In genomic region chr1:28421744-28422143, GRCh38 we compare ENCODE assay signal across 36 cellular contexts. TPM values are rescaled to one million over a fixed set of nuclear protein-coding genes. Genes with fewer than 3 reads are reported as not detected.
DNase-seq lines count a peak whose midpoint lies in the region; ATAC-seq, FAIRE-seq and TF ChIP-seq lines count a peak whose summit lies in the region.
"Had no signal": no experiment of that assay in that cellular context is flagged by ENCODE, and none has a peak within 500 bp of the region (broad histone marks: within the 10 kb centered on the region; RNA-seq: fewer than 3 reads in every experiment).

No MANE protein-coding gene starts in this region.

- H3K27ac ChIP-seq in ACC112 (ENCODE audit: low read depth, low read length) = peak overlapping the region; percentile 76
- 0 out of 2 replicates have a peak overlapping the region, but pooled peaks have one; percentile 6 for H3K27ac ChIP-seq in Karpas-422 (ENCODE audit: low read length)
- H3K27ac ChIP-seq in pancreas = no peak overlapping the region
- H3K27ac ChIP-seq: esophagus muscularis mucosa, GM23248, heart left ventricle, parathyroid adenoma, PC-9, thoracic aorta had no signal

- H3K9me3 ChIP-seq in Karpas-422 (ENCODE audit: low read length) = no peaks in the 10 kb centered on the region
- no peaks in the 10 kb centered on the region for H3K9me3 ChIP-seq in pancreas
- H3K9me3 ChIP-seq: esophagus muscularis mucosa, heart left ventricle, thoracic aorta had no signal

- H3K36me3 ChIP-seq in ACC112 (ENCODE audit: insufficient read depth, low read length) = no peaks in the 10 kb centered on the region
- H3K36me3 ChIP-seq in Karpas-422 (ENCODE audit: insufficient read depth, low read length) = no peaks in the 10 kb centered on the region
- peaks cover 2% of the 10 kb centered on the region for H3K36me3 ChIP-seq in bronchial epithelial cell (ENCODE audit: control insufficient read depth, insufficient read depth, low read length)
- H3K36me3 ChIP-seq in pancreas = no peaks in the 10 kb centered on the region
- H3K36me3 ChIP-seq: thoracic aorta had no signal

- DNase-seq in Karpas-422 (no peak), bronchial epithelial cell (ENCODE audit: low read depth) (peak; percentile 61), kidney tubule cell (ENCODE audit: low spot score) (peak; percentile 18), midbrain (lab: John Stamatoyannopoulos, UW) (no peak), SW 1271 (lab: John Stamatoyannopoulos, UW) (no peak), pancreas (no peak)
- DNase-seq: activated CD4-positive, alpha-beta T cell treated with anti-CD3 and anti-CD28 coated beads for 4 hours; activated effector memory CD4-positive, alpha-beta T cell treated with Interleukin-2 at 50 U/mL for 16 hours; activated T-cell treated with anti-CD3 and anti-CD28 coated beads for 4 hours; AML-193; CD4-positive, alpha-beta T cell; DND-41; effector memory CD8-positive, alpha-beta T cell; foreskin melanocyte; GM23248; heart left ventricle; KBM-7; MM.1S; NCI-H2029 treated with DMSO at 0.1 percent for 48 hours; NCI-H526; nephron progenitor cell; PC-9; retina; SHP77; stimulated activated CD4-positive, alpha-beta T cell treated with anti-CD3 and anti-CD28 coated beads, Interleukin-1b, Interleukin-23, amount 100 ng/mL, for 48 hours; stimulated activated CD8-positive, alpha-beta memory T cell treated with anti-CD3 and anti-CD28 coated beads, Interleukin-4, amount 100 ng/mL, for 48 hours had no signal

- H3K4me2 ChIP-seq in Karpas-422 (ENCODE audit: low read depth, low read length, poor library complexity, severe bottlenecking) = no peak overlapping the region
- H3K4me2 ChIP-seq: PC-9, smooth muscle cell had no signal

- ATAC-seq in GM18519 (IDR thresholded peaks at IDR 0.05; ENCODE audit: low FRiP score, unreplicated experiment) = no peak
- no peak for ATAC-seq in pancreas
- ATAC-seq: effector memory CD8-positive, alpha-beta T cell; heart left ventricle had no signal

- H2AFZ ChIP-seq in ACC112 (ENCODE audit: low read length, unreplicated experiment) (no peak overlapping the region), Karpas-422 (ENCODE audit: low read length) (no peak overlapping the region)
- H2AFZ ChIP-seq: GM23248, parathyroid adenoma, PC-9 had no signal

- H3K79me2 ChIP-seq in ACC112 (ENCODE audit: control insufficient read depth, insufficient read depth, low read length, unreplicated experiment) (peaks cover 6% of the 10 kb centered on the region), Karpas-422 (ENCODE audit: low read length) (peaks cover 56% of the 10 kb centered on the region)

- no peak for TF ChIP-seq CTCF in bronchial epithelial cell (IDR thresholded peaks at IDR 0.05; ENCODE audit: insufficient read depth, low read length, severe bottlenecking)
- no peak for TF ChIP-seq CTCF in pancreas (IDR thresholded peaks at IDR 0.05)

- H4K20me1 ChIP-seq in Karpas-422 (ENCODE audit: insufficient read depth, low read depth, low read length) = no peaks in the 10 kb centered on the region

- H3K9ac ChIP-seq in Karpas-422 (ENCODE audit: low read length) = no peak overlapping the region
- H3K9ac ChIP-seq: GM23248, parathyroid adenoma had no signal

- whole genome bisulfite sequencing in pancreas, 2 donors = 39 to 42% methylated on average over 1 of the region's 1 CpG

- intact Hi-C loops in pancreas (cut with DNase I) = no loop called here

- H3K9me2 ChIP-seq in Karpas-422 (replicated peaks; ENCODE audit: insufficient read depth, low read length) = no peaks in the 10 kb centered on the region

- no peak for FAIRE-seq in bronchial epithelial cell (lab: Jason Lieb, UNC)
- FAIRE-seq in pancreas (lab: Jason Lieb, UNC) = no peak
- FAIRE-seq: A204.1, colon, D721Med had no signal

- H3K4me1 ChIP-seq in ACC112 (ENCODE audit: control insufficient read depth, insufficient read depth, low read length, unreplicated experiment) = peaks cover 39% of the 10 kb centered on the region
- peaks cover 17% of the 10 kb centered on the region for H3K4me1 ChIP-seq in Karpas-422 (ENCODE audit: low read length)
- H3K4me1 ChIP-seq in pancreas = peaks cover 0 to 4% (median 4%) of the 10 kb centered on the region in 3 donors
- H3K4me1 ChIP-seq: parathyroid adenoma had no signal

- no peaks in the 10 kb centered on the region for H3K27me3 ChIP-seq in ACC112 (ENCODE audit: insufficient read depth, low read length)
- H3K27me3 ChIP-seq in Karpas-422 (ENCODE audit: low read length) = no peaks in the 10 kb centered on the region
- no peaks in the 10 kb centered on the region for H3K27me3 ChIP-seq in bronchial epithelial cell (ENCODE audit: control insufficient read depth, insufficient read depth, low read length)
- H3K27me3 ChIP-seq in pancreas = no peaks in the 10 kb centered on the region
- H3K27me3 ChIP-seq: esophagus muscularis mucosa, heart left ventricle had no signal

- H3K4me3 ChIP-seq in ACC112 (ENCODE audit: low read depth, low read length) = no peak overlapping the region
- no peak overlapping the region for H3K4me3 ChIP-seq in Karpas-422 (ENCODE audit: low read length)
- H3K4me3 ChIP-seq in bronchial epithelial cell (ENCODE audit: low read depth, low read length) = no peak overlapping the region
- no peak overlapping the region for H3K4me3 ChIP-seq in pancreas
- H3K4me3 ChIP-seq: esophagus muscularis mucosa, GM23248, heart left ventricle, lung, PC-9, smooth muscle cell, thoracic aorta had no signal

RNA-seq across cellular contexts. Expression of gene PHACTR4, which starts 52.2 kb away (rescaled TPM):
- total RNA-seq in Karpas-422 (2014; rRNA removed; shearing (Covaris generic); ENCODE audit: low replicate concordance) = 8.5 and 10.0 TPM in 2 replicates
- total RNA-seq in bronchial epithelial cell = 3.2 and 6.7 TPM in 2 replicates
- 10 to 100 TPM; 13.5 to 25.8 (median 15.9) TPM for total RNA-seq in pancreas
- polyA plus RNA-seq in pancreas = 10 to 100 TPM; 12.5 to 13.3 TPM

Comparison
In these comparisons a context has a peak if more than half of its experiments do, and no peak if none do; other contexts are left out.
1. H3K27ac ChIP-seq: peak in ACC112 (single experiment) and Karpas-422 (single experiment); none in pancreas (0 of 4).
2. DNase-seq: peak in bronchial epithelial cell (single experiment) and kidney tubule cell (single experiment); none in Karpas-422 (single experiment), midbrain (single experiment), SW 1271 (0 of 2) and pancreas (0 of 6).